ENCODE assay signal across 8 cellular contexts in genomic region chr6:156685823-156686428, GRCh38.
DNase-seq lines count a peak whose midpoint lies in the region; ATAC-seq and TF ChIP-seq lines count a peak whose summit lies in the region.

No MANE protein-coding gene starts in this region.

- peaks cover 14% of the 10 kb centered on the region for H3K4me1 Mint-ChIP-seq in chondrocyte (ENCODE audit: low read depth)
- H3K4me1 Mint-ChIP-seq in naive thymus-derived CD8-positive, alpha-beta T cell, result peaks cover 8 to 45% (median 17%) of the 10 kb centered on the region in 4 donors

- H3K9me3 Mint-ChIP-seq in chondrocyte (ENCODE audit: low read depth), result no peaks in the 10 kb centered on the region
- no peaks in the 10 kb centered on the region for H3K9me3 Mint-ChIP-seq in naive thymus-derived CD8-positive, alpha-beta T cell

- H3K9ac ChIP-seq in BLaER1, result peak overlapping the region; percentile 91

- peak overlapping the region; percentile 97 for H3K27ac Mint-ChIP-seq in chondrocyte (ENCODE audit: unreplicated experiment)
- H3K27ac Mint-ChIP-seq in naive thymus-derived CD8-positive, alpha-beta T cell, result peak overlapping the region; percentile 90 to 99 (median 96)

- no peaks in the 10 kb centered on the region for H3K27me3 Mint-ChIP-seq in chondrocyte (ENCODE audit: low read depth)
- H3K27me3 Mint-ChIP-seq in naive thymus-derived CD8-positive, alpha-beta T cell, result no peaks in the 10 kb centered on the region

- peaks cover 19% of the 10 kb centered on the region for H3K4me1 ChIP-seq in BLaER1

- peak overlapping the region; percentile 97 for H3K27ac ChIP-seq in BLaER1

- ATAC-seq in naive thymus-derived CD8-positive, alpha-beta T cell, result no peak
- no peak for ATAC-seq in GM18517 (IDR thresholded peaks at IDR 0.05; ENCODE audit: unreplicated experiment)
- no peak for ATAC-seq in HG03521 (IDR thresholded peaks at IDR 0.05; ENCODE audit: unreplicated experiment)
- ATAC-seq in GM19023 (IDR thresholded peaks at IDR 0.05; ENCODE audit: unreplicated experiment), result no peak

- H3K4me3 Mint-ChIP-seq in chondrocyte (ENCODE audit: unreplicated experiment), result peak overlapping the region; percentile 91
- H3K4me3 Mint-ChIP-seq in naive thymus-derived CD8-positive, alpha-beta T cell, result peak overlapping the region; percentile 76 to 97 (median 91)

- no peaks in the 10 kb centered on the region for H3K36me3 ChIP-seq in BLaER1

- no peaks in the 10 kb centered on the region for H3K9me3 ChIP-seq in BLaER1

- H3K27me3 ChIP-seq in BLaER1, result no peaks in the 10 kb centered on the region

- peak overlapping the region; percentile 75 for H3K4me3 ChIP-seq in BLaER1
- peak overlapping the region; percentile 70 for H3K4me3 ChIP-seq in Jurkat, Clone E6-1 (ENCODE audit: low read length)

- POLR2A ChIA-PET in naive thymus-derived CD8-positive, alpha-beta T cell (lab: Charles Lee), result interaction anchor here (0.6 to 8.6 kb wide), 8 partner anchors 12 to 1371 kb away, joined by 4 to 109 read pairs (median 7); partner anchors contain the start of gene ARID1B

- no peaks in the 10 kb centered on the region for H3K36me3 Mint-ChIP-seq in chondrocyte (ENCODE audit: low read depth)
- H3K36me3 Mint-ChIP-seq in naive thymus-derived CD8-positive, alpha-beta T cell, result no peaks in the 10 kb centered on the region

- H4K20me1 ChIP-seq in BLaER1, result no peaks in the 10 kb centered on the region

- no peak for TF ChIP-seq CTCF in chondrocyte (IDR thresholded peaks at IDR 0.05)

- H3K4me2 ChIP-seq in BLaER1, result peak overlapping the region; percentile 76

- no peak for DNase-seq in Jurkat, Clone E6-1 (ENCODE audit: low read depth, low spot score)
- DNase-seq in chondrocyte (ENCODE audit: low spot score), result no peak
- no peak for DNase-seq in naive thymus-derived CD8-positive, alpha-beta T cell
- no peak for DNase-seq in DMS153 (lab: John Stamatoyannopoulos, UW)
